8 cellular contexts compared by ENCODE assay signal in the genomic region with DNA sequence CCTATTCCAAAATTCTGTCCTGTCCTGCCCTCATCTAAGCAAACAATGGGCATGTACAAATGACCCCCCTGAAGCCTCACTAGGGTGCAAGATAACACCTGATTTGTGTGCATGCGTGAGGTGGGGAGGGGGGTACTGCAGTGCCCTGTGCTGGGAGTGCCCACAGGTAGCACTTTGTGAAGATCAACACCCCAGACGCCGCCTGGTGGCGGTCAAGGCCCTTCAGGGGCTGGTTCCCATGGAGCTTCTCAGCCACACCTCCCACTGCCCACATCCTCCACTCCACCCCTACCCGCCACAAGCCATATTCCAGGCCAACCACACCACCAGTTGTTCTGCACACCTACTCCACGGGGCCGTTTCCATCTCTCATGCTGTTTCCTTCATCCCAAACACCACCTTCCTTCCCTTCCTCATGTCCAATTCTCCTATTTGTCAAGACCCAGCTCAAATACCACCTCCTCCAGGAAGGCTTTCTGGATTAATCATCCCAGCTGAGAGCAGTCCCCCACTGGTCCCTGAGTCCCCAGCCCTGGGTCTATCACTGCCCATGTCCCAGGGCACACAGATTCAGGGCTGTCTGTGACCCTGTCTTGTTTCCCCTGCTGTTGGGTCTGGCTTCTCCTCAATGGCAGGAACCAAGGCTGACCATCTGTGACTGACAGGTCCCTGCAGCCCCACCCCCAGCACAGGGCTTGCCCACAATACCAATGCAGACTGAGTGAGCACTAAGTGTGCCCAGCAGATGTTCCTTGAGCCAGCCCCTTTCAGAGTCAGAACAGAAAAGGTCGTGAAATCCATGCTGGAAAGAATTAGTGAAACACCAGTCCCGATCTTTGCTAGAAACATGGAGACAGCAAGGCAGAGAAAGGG.
DNase-seq lines count a peak whose midpoint lies in the region; ATAC-seq and TF ChIP-seq lines count a peak whose summit lies in the region.

No MANE protein-coding gene starts in this region.

- H3K27ac Mint-ChIP-seq in stimulated activated memory B cell treated with anti-CD40 and anti-IgM and Interleukin-4, amounts not matched to agents 10 μg/mL and 1 μg/mL and 100 μg/mL, for 72 hours, result peak overlapping the region; percentile 77
- H3K27ac Mint-ChIP-seq in mesothelial cell of epicardium, result no peak overlapping the region

- intact Hi-C loops in Panc1 (cut with micrococcal nuclease; ENCODE audit: unreplicated experiment) (loop anchor here (1.0 kb wide), 1 partner anchor 57 kb away; no protein-coding TSS in a partner anchor), thyroid gland (cut with DNase I) (no loop called here)

- H3K27me3 ChIP-seq in Panc1 (ENCODE audit: control insufficient read depth, insufficient read depth, low read length) (peaks cover 9% of the 10 kb centered on the region; the same call in 1 of the 2 replicates), thyroid gland (no peaks in the 10 kb centered on the region)

- H3K27ac ChIP-seq in Panc1 (ENCODE audit: low read length) (no peak overlapping the region), thyroid gland (no peak overlapping the region)

- no peak overlapping the region for H3K4me3 Mint-ChIP-seq in stimulated activated memory B cell treated with anti-CD40 and anti-IgM and Interleukin-4, amounts not matched to agents 10 μg/mL and 1 μg/mL and 100 μg/mL, for 72 hours
- H3K4me3 Mint-ChIP-seq in mesothelial cell of epicardium, result no peak overlapping the region

- TF ChIP-seq POLR2A in thyroid gland (IDR thresholded peaks at IDR 0.05), result no peak

- CTCF ChIA-PET in Panc1 (lab: Charles Lee), result interaction anchor here (0.5 to 1.3 kb wide), 5 partner anchors 11 to 172 kb away, joined by 3 read pairs; no protein-coding TSS in a partner anchor

- H3K4me1 ChIP-seq in Panc1 (ENCODE audit: control insufficient read depth, insufficient read depth, low read length), result 0 out of 2 replicates have a peak, but pooled peaks cover 2% of the 10 kb centered on the region
- no peaks in the 10 kb centered on the region for H3K4me1 ChIP-seq in thyroid gland

- no peaks in the 10 kb centered on the region for H3K27me3 Mint-ChIP-seq in stimulated activated memory B cell treated with anti-CD40 and anti-IgM and Interleukin-4, amounts not matched to agents 10 μg/mL and 1 μg/mL and 100 μg/mL, for 72 hours
- peaks cover 83% of the 10 kb centered on the region for H3K27me3 Mint-ChIP-seq in mesothelial cell of epicardium (ENCODE audit: low read depth)

- no peaks in the 10 kb centered on the region for H3K9me3 Mint-ChIP-seq in stimulated activated memory B cell treated with anti-CD40 and anti-IgM and Interleukin-4, amounts not matched to agents 10 μg/mL and 1 μg/mL and 100 μg/mL, for 72 hours
- H3K9me3 Mint-ChIP-seq in mesothelial cell of epicardium, result no peaks in the 10 kb centered on the region

- peaks cover 58% of the 10 kb centered on the region for H3K36me3 Mint-ChIP-seq in stimulated activated memory B cell treated with anti-CD40 and anti-IgM and Interleukin-4, amounts not matched to agents 10 μg/mL and 1 μg/mL and 100 μg/mL, for 72 hours
- H3K36me3 Mint-ChIP-seq in mesothelial cell of epicardium, result no peaks in the 10 kb centered on the region

- POLR2A ChIA-PET in Panc1 (lab: Charles Lee), result interaction anchor here (0.7 kb wide), 1 partner anchor 369 kb away, joined by 3 read pairs; no protein-coding TSS in a partner anchor

- TF ChIP-seq CTCF in Panc1 (IDR thresholded peaks at IDR 0.05) (no peak), epithelial cell of proximal tubule (conservative IDR thresholded peaks at IDR 0.05; ENCODE audit: low read depth, low read length) (peak; percentile 25), mesothelial cell of epicardium (IDR thresholded peaks at IDR 0.05; ENCODE audit: unreplicated experiment) (no peak), thyroid gland (IDR thresholded peaks at IDR 0.05) (no peak)

- H3K9me3 ChIP-seq in Panc1 (ENCODE audit: control insufficient read depth, insufficient read depth, low read depth, low read length) (no peaks in the 10 kb centered on the region), thyroid gland (no peaks in the 10 kb centered on the region)

- ATAC-seq in GM21786 (IDR thresholded peaks at IDR 0.05; ENCODE audit: unreplicated experiment), result peak; percentile 57
- peak; percentile 93 for ATAC-seq in Panc1
- ATAC-seq in stimulated activated memory B cell treated with anti-CD40 and anti-IgM and Interleukin-4, amounts not matched to agents 10 μg/mL and 1 μg/mL and 100 μg/mL, for 72 hours, result peak; percentile 80
- ATAC-seq in GM21526 (IDR thresholded peaks at IDR 0.05; ENCODE audit: low FRiP score, unreplicated experiment), result no peak

- WGBS in thyroid gland, 2 donors, result 51 to 64% methylated on average over 9 of the region's 9 CpGs

- no peak overlapping the region for H3K4me3 ChIP-seq in Panc1 (ENCODE audit: low read depth in 2 of 2, low read length in 2 of 2)
- no peak overlapping the region for H3K4me3 ChIP-seq in epithelial cell of proximal tubule (ENCODE audit: low read depth, low read length)
- H3K4me3 ChIP-seq in thyroid gland (replicated peaks in 1 of 3), result no peak overlapping the region

- H3K4me1 Mint-ChIP-seq in stimulated activated memory B cell treated with anti-CD40 and anti-IgM and Interleukin-4, amounts not matched to agents 10 μg/mL and 1 μg/mL and 100 μg/mL, for 72 hours, result peaks cover 68% of the 10 kb centered on the region
- peaks cover 16% of the 10 kb centered on the region for H3K4me1 Mint-ChIP-seq in mesothelial cell of epicardium

- in situ Hi-C loops in Panc1 (cut with HindIII; ENCODE audit: low pct_unique_long_range_greater_than_20kb, low sequenced_read_pairs), result no loop called here

- no TSS peak for BruUV-seq in Panc1 (replicated peaks; lab: Mats Ljungman, UMichigan)

- DNase-seq in CMK (ENCODE audit: low read depth), result peak; percentile 54
- peak; percentile 8 for DNase-seq in Panc1 (ENCODE audit: low read depth, low spot score)
- no peak for DNase-seq in epithelial cell of proximal tubule (ENCODE audit: low read depth)
- DNase-seq in mesothelial cell of epicardium (ENCODE audit: low spot score in 2 of 2, unreplicated experiment in 2 of 2), result no peak
- DNase-seq in thyroid gland, result no peak

- H3K36me3 ChIP-seq in Panc1 (ENCODE audit: control insufficient read depth, insufficient read depth, low read length), result no peaks in the 10 kb centered on the region
- no peaks in the 10 kb centered on the region for H3K36me3 ChIP-seq in thyroid gland

Comparison
In these comparisons a context has a peak if more than half of its experiments do, and no peak if none do; other contexts are left out.
1. DNase-seq: peak in CMK (single experiment) and Panc1 (single experiment); none in epithelial cell of proximal tubule (single experiment), mesothelial cell of epicardium (0 of 2) and thyroid gland (0 of 2).